ENCODE assay signal across 8 cellular contexts in genomic region chr2:238720232-238720672, GRCh38.
DNase-seq lines count a peak whose midpoint lies in the region; ATAC-seq and TF ChIP-seq lines count a peak whose summit lies in the region.

No MANE protein-coding gene starts in this region.

- ATAC-seq in foreskin keratinocyte (peak; percentile 99), GM21717 (IDR thresholded peaks at IDR 0.05; ENCODE audit: unreplicated experiment) (no peak)

- DNase-seq in SIG-M5 treated with dmso at 0.1 percent for 504 hours (lab: John Stamatoyannopoulos, UW; ENCODE audit: unreplicated experiment), result peak; percentile 41
- no peak for DNase-seq in SIG-M5 (lab: John Stamatoyannopoulos, UW)
- DNase-seq in NCI-H2196 treated with DMSO at 0.1 percent for 48 hours (lab: John Stamatoyannopoulos, UW; ENCODE audit: unreplicated experiment), result peak; percentile 6
- DNase-seq in activated T-cell treated with anti-CD3 and anti-CD28 coated beads for 1 hour (ENCODE audit: low read depth), result peak; percentile 23
- DNase-seq in foreskin keratinocyte, result peak; percentile 100
- no peak for DNase-seq in spleen
- no peak for DNase-seq in GM19238 (ENCODE audit: insufficient read length, low spot score)

- H3K27me3 ChIP-seq in foreskin keratinocyte (no peaks in the 10 kb centered on the region), spleen (replicated peaks in 1 of 7) (peaks cover 0 to 44% (median 0%) of the 10 kb centered on the region in 7 donors)

- intact Hi-C loops in spleen (cut with DNase I; ENCODE audit: low total_unique reads), result no loop called here

- H3K27ac ChIP-seq in foreskin keratinocyte (no peak overlapping the region), spleen (no peak overlapping the region)

- TF ChIP-seq POLR2A in spleen (IDR thresholded peaks at IDR 0.05), result no peak

- H3K4me1 ChIP-seq in foreskin keratinocyte, result peaks cover 8% of the 10 kb centered on the region
- no peaks in the 10 kb centered on the region for H3K4me1 ChIP-seq in spleen

- peaks cover 0 to 9% (median 0%) of the 10 kb centered on the region in 8 donors for H3K9me3 ChIP-seq in spleen

- peak; percentile 98 for TF ChIP-seq CTCF in foreskin keratinocyte (conservative IDR thresholded peaks at IDR 0.05)
- peak in 8 of 11 experiments; percentile 25 to 65 (median 52) for TF ChIP-seq CTCF in spleen (IDR thresholded peaks at IDR 0.05 in 8 of 11, conservative IDR thresholded peaks at IDR 0.05 in 3 of 11)

- no peaks in the 10 kb centered on the region for H3K36me3 ChIP-seq in spleen

- WGBS in spleen, 5 donors, result 26 to 33% (median 31%) methylated on average over 15 of the region's 15 CpGs

- no peak overlapping the region for H3K4me3 ChIP-seq in spleen

Comparison
In these comparisons a context has a peak if more than half of its experiments do, and no peak if none do; other contexts are left out.
1. DNase-seq: peak in SIG-M5 treated with dmso at 0.1 percent for 504 hours (single experiment), NCI-H2196 treated with DMSO at 0.1 percent for 48 hours (single experiment), activated T-cell treated with anti-CD3 and anti-CD28 coated beads for 1 hour (single experiment) and foreskin keratinocyte (2 of 2); none in SIG-M5 (single experiment), spleen (single experiment) and GM19238 (single experiment).